Comparison of ENCODE assay signal across 1 cellular context in genomic region chr9:38008168-38009034, GRCh38.
TF ChIP-seq lines count a peak whose summit lies in the region.

No MANE protein-coding gene starts in this region.

TF ChIP-seq in HepG2, 621 proteins besides CTCF, POLR2A, EP300 and RAD21 (continued from another document and continues in another):
- no peak for TF ChIP-seq AKNA (CRISPR knock-in tag; IDR thresholded peaks at IDR 0.05; ENCODE audit: borderline replicate concordance)
- TF ChIP-seq, protein P1, sequence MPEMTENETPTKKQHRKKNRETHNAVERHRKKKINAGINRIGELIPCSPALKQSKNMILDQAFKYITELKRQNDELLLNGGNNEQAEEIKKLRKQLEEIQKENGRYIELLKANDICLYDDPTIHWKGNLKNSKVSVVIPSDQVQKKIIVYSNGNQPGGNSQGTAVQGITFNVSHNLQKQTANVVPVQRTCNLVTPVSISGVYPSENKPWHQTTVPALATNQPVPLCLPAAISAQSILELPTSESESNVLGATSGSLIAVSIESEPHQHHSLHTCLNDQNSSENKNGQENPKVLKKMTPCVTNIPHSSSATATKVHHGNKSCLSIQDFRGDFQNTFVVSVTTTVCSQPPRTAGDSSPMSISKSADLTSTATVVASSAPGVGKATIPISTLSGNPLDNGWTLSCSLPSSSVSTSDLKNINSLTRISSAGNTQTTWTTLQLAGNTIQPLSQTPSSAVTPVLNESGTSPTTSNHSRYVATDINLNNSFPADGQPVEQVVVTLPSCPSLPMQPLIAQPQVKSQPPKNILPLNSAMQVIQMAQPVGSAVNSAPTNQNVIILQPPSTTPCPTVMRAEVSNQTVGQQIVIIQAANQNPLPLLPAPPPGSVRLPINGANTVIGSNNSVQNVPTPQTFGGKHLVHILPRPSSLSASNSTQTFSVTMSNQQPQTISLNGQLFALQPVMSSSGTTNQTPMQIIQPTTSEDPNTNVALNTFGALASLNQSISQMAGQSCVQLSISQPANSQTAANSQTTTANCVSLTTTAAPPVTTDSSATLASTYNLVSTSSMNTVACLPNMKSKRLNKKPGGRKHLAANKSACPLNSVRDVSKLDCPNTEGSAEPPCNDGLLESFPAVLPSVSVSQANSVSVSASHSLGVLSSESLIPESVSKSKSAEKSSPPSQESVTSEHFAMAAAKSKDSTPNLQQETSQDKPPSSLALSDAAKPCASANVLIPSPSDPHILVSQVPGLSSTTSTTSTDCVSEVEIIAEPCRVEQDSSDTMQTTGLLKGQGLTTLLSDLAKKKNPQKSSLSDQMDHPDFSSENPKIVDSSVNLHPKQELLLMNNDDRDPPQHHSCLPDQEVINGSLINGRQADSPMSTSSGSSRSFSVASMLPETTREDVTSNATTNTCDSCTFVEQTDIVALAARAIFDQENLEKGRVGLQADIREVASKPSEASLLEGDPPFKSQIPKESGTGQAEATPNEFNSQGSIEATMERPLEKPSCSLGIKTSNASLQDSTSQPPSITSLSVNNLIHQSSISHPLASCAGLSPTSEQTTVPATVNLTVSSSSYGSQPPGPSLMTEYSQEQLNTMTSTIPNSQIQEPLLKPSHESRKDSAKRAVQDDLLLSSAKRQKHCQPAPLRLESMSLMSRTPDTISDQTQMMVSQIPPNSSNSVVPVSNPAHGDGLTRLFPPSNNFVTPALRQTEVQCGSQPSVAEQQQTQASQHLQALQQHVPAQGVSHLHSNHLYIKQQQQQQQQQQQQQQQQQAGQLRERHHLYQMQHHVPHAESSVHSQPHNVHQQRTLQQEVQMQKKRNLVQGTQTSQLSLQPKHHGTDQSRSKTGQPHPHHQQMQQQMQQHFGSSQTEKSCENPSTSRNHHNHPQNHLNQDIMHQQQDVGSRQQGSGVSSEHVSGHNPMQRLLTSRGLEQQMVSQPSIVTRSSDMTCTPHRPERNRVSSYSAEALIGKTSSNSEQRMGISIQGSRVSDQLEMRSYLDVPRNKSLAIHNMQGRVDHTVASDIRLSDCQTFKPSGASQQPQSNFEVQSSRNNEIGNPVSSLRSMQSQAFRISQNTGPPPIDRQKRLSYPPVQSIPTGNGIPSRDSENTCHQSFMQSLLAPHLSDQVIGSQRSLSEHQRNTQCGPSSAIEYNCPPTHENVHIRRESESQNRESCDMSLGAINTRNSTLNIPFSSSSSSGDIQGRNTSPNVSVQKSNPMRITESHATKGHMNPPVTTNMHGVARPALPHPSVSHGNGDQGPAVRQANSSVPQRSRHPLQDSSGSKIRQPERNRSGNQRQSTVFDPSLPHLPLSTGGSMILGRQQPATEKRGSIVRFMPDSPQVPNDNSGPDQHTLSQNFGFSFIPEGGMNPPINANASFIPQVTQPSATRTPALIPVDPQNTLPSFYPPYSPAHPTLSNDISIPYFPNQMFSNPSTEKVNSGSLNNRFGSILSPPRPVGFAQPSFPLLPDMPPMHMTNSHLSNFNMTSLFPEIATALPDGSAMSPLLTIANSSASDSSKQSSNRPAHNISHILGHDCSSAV (CRISPR knock-in tag; IDR thresholded peaks at IDR 0.05; ENCODE audit: borderline replicate concordance): no peak
- TF ChIP-seq ZBTB46 (CRISPR knock-in tag; IDR thresholded peaks at IDR 0.05; ENCODE audit: borderline replicate concordance): no peak
- no peak for TF ChIP-seq ZBTB37 (CRISPR knock-in tag; IDR thresholded peaks at IDR 0.05)
- TF ChIP-seq MEIS1 (CRISPR knock-in tag; IDR thresholded peaks at IDR 0.05; ENCODE audit: borderline replicate concordance): no peak
- TF ChIP-seq NR3C1 (CRISPR knock-in tag; IDR thresholded peaks at IDR 0.05): no peak
- TF ChIP-seq SRSF4 (IDR thresholded peaks at IDR 0.05; ENCODE audit: low read depth, low read length, poor library complexity, severe bottlenecking): no peak
- TF ChIP-seq ZBTB3 (CRISPR knock-in tag; IDR thresholded peaks at IDR 0.05; ENCODE audit: borderline replicate concordance, low read depth): no peak
- TF ChIP-seq ZNF737 (CRISPR knock-in tag; IDR thresholded peaks at IDR 0.05; ENCODE audit: borderline replicate concordance): no peak
- TF ChIP-seq HMG20A (CRISPR knock-in tag; IDR thresholded peaks at IDR 0.05; ENCODE audit: borderline replicate concordance): peak; percentile 64; the same call in 1 of the 2 replicates
- no peak for TF ChIP-seq PLRG1 (conservative IDR thresholded peaks at IDR 0.05)
- peak; percentile 67 for TF ChIP-seq CBX1 (IDR thresholded peaks at IDR 0.05; ENCODE audit: low read depth)
- peak; percentile 25; the same call in 1 of the 2 replicates for TF ChIP-seq ZNF543 (CRISPR knock-in tag; IDR thresholded peaks at IDR 0.05)
- TF ChIP-seq, protein P2, sequence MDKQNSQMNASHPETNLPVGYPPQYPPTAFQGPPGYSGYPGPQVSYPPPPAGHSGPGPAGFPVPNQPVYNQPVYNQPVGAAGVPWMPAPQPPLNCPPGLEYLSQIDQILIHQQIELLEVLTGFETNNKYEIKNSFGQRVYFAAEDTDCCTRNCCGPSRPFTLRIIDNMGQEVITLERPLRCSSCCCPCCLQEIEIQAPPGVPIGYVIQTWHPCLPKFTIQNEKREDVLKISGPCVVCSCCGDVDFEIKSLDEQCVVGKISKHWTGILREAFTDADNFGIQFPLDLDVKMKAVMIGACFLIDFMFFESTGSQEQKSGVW (CRISPR knock-in tag; IDR thresholded peaks at IDR 0.05; ENCODE audit: borderline replicate concordance): no peak
- no peak; the same call in 1 of the 2 replicates for TF ChIP-seq FOXC1 (CRISPR knock-in tag; IDR thresholded peaks at IDR 0.05; ENCODE audit: borderline replicate concordance)
- TF ChIP-seq ZNF337 (CRISPR knock-in tag; IDR thresholded peaks at IDR 0.05; ENCODE audit: borderline replicate concordance, low read depth): no peak
- TF ChIP-seq, protein P3, sequence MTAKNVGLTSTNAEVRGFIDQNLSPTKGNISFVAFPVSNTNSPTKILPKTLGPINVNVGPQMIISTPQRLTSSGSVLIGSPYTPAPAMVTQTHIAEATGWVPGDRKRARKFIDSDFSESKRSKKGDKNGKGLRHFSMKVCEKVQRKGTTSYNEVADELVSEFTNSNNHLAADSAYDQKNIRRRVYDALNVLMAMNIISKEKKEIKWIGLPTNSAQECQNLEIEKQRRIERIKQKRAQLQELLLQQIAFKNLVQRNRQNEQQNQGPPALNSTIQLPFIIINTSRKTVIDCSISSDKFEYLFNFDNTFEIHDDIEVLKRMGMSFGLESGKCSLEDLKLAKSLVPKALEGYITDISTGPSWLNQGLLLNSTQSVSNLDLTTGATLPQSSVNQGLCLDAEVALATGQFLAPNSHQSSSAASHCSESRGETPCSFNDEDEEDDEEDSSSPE (CRISPR knock-in tag; IDR thresholded peaks at IDR 0.05): peak; percentile 51; the same call in 1 of the 2 replicates
- TF ChIP-seq, protein P4, sequence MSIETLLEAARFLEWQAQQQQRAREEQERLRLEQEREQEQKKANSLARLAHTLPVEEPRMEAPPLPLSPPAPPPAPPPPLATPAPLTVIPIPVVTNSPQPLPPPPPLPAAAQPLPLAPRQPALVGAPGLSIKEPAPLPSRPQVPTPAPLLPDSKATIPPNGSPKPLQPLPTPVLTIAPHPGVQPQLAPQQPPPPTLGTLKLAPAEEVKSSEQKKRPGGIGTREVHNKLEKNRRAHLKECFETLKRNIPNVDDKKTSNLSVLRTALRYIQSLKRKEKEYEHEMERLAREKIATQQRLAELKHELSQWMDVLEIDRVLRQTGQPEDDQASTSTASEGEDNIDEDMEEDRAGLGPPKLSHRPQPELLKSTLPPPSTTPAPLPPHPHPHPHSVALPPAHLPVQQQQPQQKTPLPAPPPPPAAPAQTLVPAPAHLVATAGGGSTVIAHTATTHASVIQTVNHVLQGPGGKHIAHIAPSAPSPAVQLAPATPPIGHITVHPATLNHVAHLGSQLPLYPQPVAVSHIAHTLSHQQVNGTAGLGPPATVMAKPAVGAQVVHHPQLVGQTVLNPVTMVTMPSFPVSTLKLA (IDR thresholded peaks at IDR 0.05): no peak
- TF ChIP-seq, protein P5, sequence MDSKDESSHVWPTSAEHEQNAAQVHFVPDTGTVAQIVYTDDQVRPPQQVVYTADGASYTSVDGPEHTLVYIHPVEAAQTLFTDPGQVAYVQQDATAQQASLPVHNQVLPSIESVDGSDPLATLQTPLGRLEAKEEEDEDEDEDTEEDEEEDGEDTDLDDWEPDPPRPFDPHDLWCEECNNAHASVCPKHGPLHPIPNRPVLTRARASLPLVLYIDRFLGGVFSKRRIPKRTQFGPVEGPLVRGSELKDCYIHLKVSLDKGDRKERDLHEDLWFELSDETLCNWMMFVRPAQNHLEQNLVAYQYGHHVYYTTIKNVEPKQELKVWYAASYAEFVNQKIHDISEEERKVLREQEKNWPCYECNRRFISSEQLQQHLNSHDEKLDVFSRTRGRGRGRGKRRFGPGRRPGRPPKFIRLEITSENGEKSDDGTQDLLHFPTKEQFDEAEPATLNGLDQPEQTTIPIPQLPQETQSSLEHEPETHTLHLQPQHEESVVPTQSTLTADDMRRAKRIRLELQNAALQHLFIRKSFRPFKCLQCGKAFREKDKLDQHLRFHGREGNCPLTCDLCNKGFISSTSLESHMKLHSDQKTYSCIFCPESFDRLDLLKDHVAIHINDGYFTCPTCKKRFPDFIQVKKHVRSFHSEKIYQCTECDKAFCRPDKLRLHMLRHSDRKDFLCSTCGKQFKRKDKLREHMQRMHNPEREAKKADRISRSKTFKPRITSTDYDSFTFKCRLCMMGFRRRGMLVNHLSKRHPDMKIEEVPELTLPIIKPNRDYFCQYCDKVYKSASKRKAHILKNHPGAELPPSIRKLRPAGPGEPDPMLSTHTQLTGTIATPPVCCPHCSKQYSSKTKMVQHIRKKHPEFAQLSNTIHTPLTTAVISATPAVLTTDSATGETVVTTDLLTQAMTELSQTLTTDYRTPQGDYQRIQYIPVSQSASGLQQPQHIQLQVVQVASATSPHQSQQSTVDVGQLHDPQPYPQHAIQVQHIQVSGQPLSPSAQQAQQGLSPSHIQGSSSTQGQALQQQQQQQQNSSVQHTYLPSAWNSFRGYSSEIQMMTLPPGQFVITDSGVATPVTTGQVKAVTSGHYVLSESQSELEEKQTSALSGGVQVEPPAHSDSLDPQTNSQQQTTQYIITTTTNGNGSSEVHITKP (CRISPR knock-in tag; IDR thresholded peaks at IDR 0.05; ENCODE audit: low read depth): peak; percentile 34; the same call in 1 of the 2 replicates
- no peak for TF ChIP-seq PBX3 (CRISPR knock-in tag; IDR thresholded peaks at IDR 0.05; ENCODE audit: borderline replicate concordance)
- TF ChIP-seq, protein P6, sequence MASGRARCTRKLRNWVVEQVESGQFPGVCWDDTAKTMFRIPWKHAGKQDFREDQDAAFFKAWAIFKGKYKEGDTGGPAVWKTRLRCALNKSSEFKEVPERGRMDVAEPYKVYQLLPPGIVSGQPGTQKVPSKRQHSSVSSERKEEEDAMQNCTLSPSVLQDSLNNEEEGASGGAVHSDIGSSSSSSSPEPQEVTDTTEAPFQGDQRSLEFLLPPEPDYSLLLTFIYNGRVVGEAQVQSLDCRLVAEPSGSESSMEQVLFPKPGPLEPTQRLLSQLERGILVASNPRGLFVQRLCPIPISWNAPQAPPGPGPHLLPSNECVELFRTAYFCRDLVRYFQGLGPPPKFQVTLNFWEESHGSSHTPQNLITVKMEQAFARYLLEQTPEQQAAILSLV (CRISPR knock-in tag; IDR thresholded peaks at IDR 0.05; ENCODE audit: borderline replicate concordance): peak; percentile 36; the same call in 1 of the 2 replicates
